Comparison of ENCODE assay signal across 8 cellular contexts in the genomic region with DNA sequence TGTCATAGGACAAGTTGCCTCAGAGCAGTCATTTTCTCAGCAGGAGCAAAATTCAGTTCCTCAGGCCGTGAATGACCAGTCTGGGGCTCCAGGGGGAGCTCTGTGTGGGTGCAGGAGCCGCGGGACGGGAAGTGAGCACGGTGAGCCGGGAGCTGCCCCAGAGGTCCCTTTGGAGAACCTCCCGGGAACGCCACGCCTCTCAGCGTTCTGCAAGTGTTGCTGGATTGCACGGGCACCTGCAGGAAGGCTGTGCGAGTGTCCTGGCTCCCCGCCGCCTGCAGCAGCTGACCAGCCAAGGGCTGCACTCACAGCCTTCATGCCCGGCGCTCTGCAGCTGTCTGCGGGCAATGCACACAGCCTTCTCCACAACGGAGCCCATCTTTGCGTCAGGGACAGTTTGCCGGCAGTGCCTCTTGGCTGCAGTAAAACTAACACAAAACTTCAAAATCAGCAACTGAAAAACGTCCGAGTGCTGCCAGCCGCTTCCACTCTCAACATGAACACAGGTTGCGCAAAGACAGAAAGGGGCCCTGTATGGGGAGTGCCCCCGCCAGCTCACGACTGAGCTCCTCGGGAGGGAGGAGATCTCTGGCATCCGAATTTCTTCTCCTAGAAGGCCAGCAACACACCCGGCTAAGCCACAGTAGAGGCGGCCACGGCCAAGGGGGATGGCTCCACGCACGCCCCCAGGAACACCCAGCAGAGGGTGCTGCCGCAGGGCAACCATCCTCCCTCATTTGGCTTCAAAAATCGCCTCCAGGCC. TPM values are rescaled to one million over a fixed set of nuclear protein-coding genes. Genes with fewer than 3 reads are reported as not detected.
A peak's percentile ranks its signal among the peaks of the same experiment; 100 is the strongest.
DNase-seq lines count a peak whose midpoint lies in the region; ATAC-seq and TF ChIP-seq lines count a peak whose summit lies in the region.

No MANE protein-coding gene starts in this region.

- no peak overlapping the region for H3K27ac Mint-ChIP-seq in activated CD4-positive, alpha-beta T cell treated with anti-CD3 and anti-CD28 coated beads, Interleukin-2, amount 10 ng/mL, durations not matched to agents 7 days and 5 days

- no peaks in the 10 kb centered on the region for H3K9me3 ChIP-seq in RWPE2 (ENCODE audit: severe bottlenecking)
- no peaks in the 10 kb centered on the region for H3K9me3 ChIP-seq in muscle layer of colon (ENCODE audit: low read length)

- ATAC-seq in RWPE2 (ENCODE audit: low read depth) = peak; percentile 93
- ATAC-seq in GM21515 (IDR thresholded peaks at IDR 0.05; ENCODE audit: unreplicated experiment) = no peak

- TF ChIP-seq CTCF in RWPE2 (IDR thresholded peaks at IDR 0.05; ENCODE audit: poor library complexity, severe bottlenecking) = peak; percentile 85
- TF ChIP-seq CTCF in epithelial cell of proximal tubule (conservative IDR thresholded peaks at IDR 0.05; ENCODE audit: low read depth, low read length) = peak; percentile 68

- H3K27ac ChIP-seq in RWPE2 (ENCODE audit: poor library complexity, severe bottlenecking) (peak overlapping the region; percentile 12), muscle layer of colon (ENCODE audit: low read depth, low read length) (peak overlapping the region; percentile 16)

- H3K36me3 ChIP-seq in RWPE2 (ENCODE audit: low read depth) = peaks cover 25% of the 10 kb centered on the region
- peaks cover 28% of the 10 kb centered on the region for H3K36me3 ChIP-seq in muscle layer of colon (ENCODE audit: insufficient read depth, low read length)

- H3K9ac ChIP-seq in muscle layer of colon (ENCODE audit: low read length) = no peak overlapping the region

- peaks cover 15% of the 10 kb centered on the region for H3K36me3 Mint-ChIP-seq in activated CD4-positive, alpha-beta T cell treated with anti-CD3 and anti-CD28 coated beads, Interleukin-2, amount 10 ng/mL, durations not matched to agents 7 days and 5 days (ENCODE audit: low read depth)

- H3K4me3 ChIP-seq in RWPE2 (ENCODE audit: severe bottlenecking) (no peak overlapping the region), epithelial cell of proximal tubule (ENCODE audit: low read depth, low read length) (no peak overlapping the region), muscle layer of colon (ENCODE audit: low read depth in 1 of 2, low read length in 2 of 2) (peak overlapping the region in 1 of 2 donors; percentile 7)

- H3K4me3 Mint-ChIP-seq in activated CD4-positive, alpha-beta T cell treated with anti-CD3 and anti-CD28 coated beads, Interleukin-2, amount 10 ng/mL, durations not matched to agents 7 days and 5 days = no peak overlapping the region

- POLR2A ChIA-PET in activated CD4-positive, alpha-beta T cell treated with anti-CD3 and anti-CD28 coated beads, Interleukin-2, amount 10 ng/mL, durations not matched to agents 7 days and 5 days (lab: Charles Lee) = no interaction called here

- no peaks in the 10 kb centered on the region for H3K9me3 Mint-ChIP-seq in activated CD4-positive, alpha-beta T cell treated with anti-CD3 and anti-CD28 coated beads, Interleukin-2, amount 10 ng/mL, durations not matched to agents 7 days and 5 days

- DNase-seq in NCI-H1105 treated with DMSO at 0.1 percent for 48 hours (lab: John Stamatoyannopoulos, UW) (peak; percentile 1), NCI-H1105 (lab: John Stamatoyannopoulos, UW) (no peak), RWPE2 (ENCODE audit: low spot score) (peak; percentile 95), epithelial cell of proximal tubule (ENCODE audit: low read depth) (no peak)
- no peak for DNase-seq in activated CD4-positive, alpha-beta T cell treated with anti-CD3 and anti-CD28 coated beads, Interleukin-2, amount 10 ng/mL, durations not matched to agents 7 days and 5 days
- no peak for DNase-seq in effector CD4-positive, alpha-beta T cell

- H3K4me1 Mint-ChIP-seq in activated CD4-positive, alpha-beta T cell treated with anti-CD3 and anti-CD28 coated beads, Interleukin-2, amount 10 ng/mL, durations not matched to agents 7 days and 5 days = peaks cover 5% of the 10 kb centered on the region

- peaks cover 7% of the 10 kb centered on the region for H3K4me1 ChIP-seq in RWPE2 (ENCODE audit: insufficient read depth, poor library complexity, severe bottlenecking)
- H3K4me1 ChIP-seq in muscle layer of colon (ENCODE audit: insufficient read depth, low read length) = peaks cover 12% of the 10 kb centered on the region

- CTCF ChIA-PET in activated CD4-positive, alpha-beta T cell treated with anti-CD3 and anti-CD28 coated beads, Interleukin-2, amount 10 ng/mL, durations not matched to agents 7 days and 5 days (lab: Charles Lee) = no interaction called here

- no peaks in the 10 kb centered on the region for H3K27me3 Mint-ChIP-seq in activated CD4-positive, alpha-beta T cell treated with anti-CD3 and anti-CD28 coated beads, Interleukin-2, amount 10 ng/mL, durations not matched to agents 7 days and 5 days

- H3K27me3 ChIP-seq in RWPE2 (ENCODE audit: insufficient read depth, poor library complexity, severe bottlenecking) = no peaks in the 10 kb centered on the region
- H3K27me3 ChIP-seq in muscle layer of colon (ENCODE audit: control insufficient read depth in 1 of 2, insufficient read depth in 2 of 2, low read length in 2 of 2) = no peaks in the 10 kb centered on the region

RNA-seq across cellular contexts. Expression of a gene that starts 16.0 kb away (rescaled TPM):
- 51.9 and 72.3 TPM in 2 replicates for total RNA-seq in epithelial cell of proximal tubule
- 10 to 100 TPM; 30.7 to 39.0 TPM for total RNA-seq in activated CD4-positive, alpha-beta T cell treated with anti-CD3 and anti-CD28 coated beads, Interleukin-2, amount 10 ng/mL, durations not matched to agents 7 days and 5 days

RNA-seq across cellular contexts. Expression of a gene that starts 16.3 kb away (rescaled TPM):
- 24.2 and 37.3 TPM in 2 replicates for total RNA-seq in epithelial cell of proximal tubule
- 10 to 100 TPM; 54.5 to 63.2 TPM for total RNA-seq in activated CD4-positive, alpha-beta T cell treated with anti-CD3 and anti-CD28 coated beads, Interleukin-2, amount 10 ng/mL, durations not matched to agents 7 days and 5 days

RNA-seq across cellular contexts. Expression of a gene that starts 32.4 kb away (rescaled TPM):
- 22.0 and 28.7 TPM in 2 replicates for total RNA-seq in epithelial cell of proximal tubule
- 10 to 100 TPM; 13.6 to 19.5 TPM for total RNA-seq in activated CD4-positive, alpha-beta T cell treated with anti-CD3 and anti-CD28 coated beads, Interleukin-2, amount 10 ng/mL, durations not matched to agents 7 days and 5 days

RNA-seq across cellular contexts. Expression of a gene that starts 40.0 kb away (rescaled TPM):
- total RNA-seq in epithelial cell of proximal tubule = 67.1 and 71.6 TPM in 2 replicates
- total RNA-seq in activated CD4-positive, alpha-beta T cell treated with anti-CD3 and anti-CD28 coated beads, Interleukin-2, amount 10 ng/mL, durations not matched to agents 7 days and 5 days = 100 to 1,000 TPM in 1 of 2 experiments, 10 to 100 TPM in 1; 94.4 to 109 TPM

Comparison
In these comparisons a context has a peak if more than half of its experiments do, and no peak if none do; other contexts are left out.
1. DNase-seq: peak in NCI-H1105 treated with DMSO at 0.1 percent for 48 hours (single experiment) and RWPE2 (single experiment); none in NCI-H1105 (single experiment), epithelial cell of proximal tubule (single experiment), activated CD4-positive, alpha-beta T cell treated with anti-CD3 and anti-CD28 coated beads, Interleukin-2, amount 10 ng/mL, durations not matched to agents 7 days and 5 days (single experiment) and effector CD4-positive, alpha-beta T cell (single experiment).